ENCODE assay signal across 23 cellular contexts in the genomic region with DNA sequence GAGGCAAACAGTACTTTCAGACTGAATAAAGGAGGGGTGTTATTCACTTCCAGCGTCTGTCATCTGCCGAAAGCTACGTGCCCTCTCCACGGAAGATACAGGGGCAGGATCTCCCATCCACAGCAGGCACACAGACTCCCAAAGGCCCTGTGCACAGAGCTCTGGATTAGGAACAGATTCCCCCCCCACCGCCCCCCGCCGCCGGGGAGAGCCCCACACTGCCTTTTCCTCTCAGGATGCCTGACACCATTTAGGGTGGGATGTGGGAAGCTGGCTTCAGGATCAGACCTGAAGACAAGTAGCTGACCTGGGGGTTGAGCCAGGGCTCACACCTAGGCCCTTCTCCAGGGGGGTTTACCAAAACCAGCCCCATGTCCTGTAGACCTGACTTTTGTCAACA. TPM values are rescaled to one million over a fixed set of nuclear protein-coding genes. Genes with fewer than 3 reads are reported as not detected.
DNase-seq lines count a peak whose midpoint lies in the region; ATAC-seq and TF ChIP-seq lines count a peak whose summit lies in the region.
"Had no signal": no experiment of that assay in that cellular context is flagged by ENCODE, and none has a peak within 500 bp of the region (broad histone marks: within the 10 kb centered on the region; RNA-seq: fewer than 3 reads in every experiment).

No MANE protein-coding gene starts in this region.

- ATAC-seq in IMR-90 (ENCODE audit: low read depth) (no peak), right lobe of liver (no peak)
- ATAC-seq: GM23338, HCT116 had no signal

- no peak overlapping the region for H3K4me2 ChIP-seq in IMR-90 (ENCODE audit: low read depth, low read length)
- no peak overlapping the region for H3K4me2 ChIP-seq in hepatocyte
- H3K4me2 ChIP-seq: BLaER1 treated with 17β-estradiol and CSF1 and Interleukin-3, amounts not matched to agents 10 nM and 100 nM; GM23338 had no signal

- H2BK20ac ChIP-seq in IMR-90 (ENCODE audit: low read depth, low read length) = no peak overlapping the region

- H3K36me3 ChIP-seq in IMR-90 (ENCODE audit: control insufficient read depth, insufficient read depth, low read length) (no peaks in the 10 kb centered on the region; the same call in 1 of the 2 replicates), hepatocyte (replicated peaks; ENCODE audit: insufficient read depth, low read depth) (no peaks in the 10 kb centered on the region), right lobe of liver (no peaks in the 10 kb centered on the region), spleen (peaks cover 0 to 20% (median 3%) of the 10 kb centered on the region in 6 donors), sigmoid colon (peaks cover 0 to 1% (median 0%) of the 10 kb centered on the region in 4 donors)
- H3K36me3 ChIP-seq: BE2C had no signal

- no peak overlapping the region for H3K27ac ChIP-seq in IMR-90 (ENCODE audit: insufficient read depth, low read length)
- H3K27ac ChIP-seq in hepatocyte = peak overlapping the region; percentile 56
- H3K27ac ChIP-seq in right lobe of liver = peak overlapping the region; percentile 41 to 85 (median 51)
- no peak overlapping the region for H3K27ac ChIP-seq in spleen
- H3K27ac ChIP-seq in sigmoid colon = no peak overlapping the region
- H3K27ac ChIP-seq in RWPE1 = no peak overlapping the region
- H3K27ac ChIP-seq: 22Rv1; BLaER1 treated with 17β-estradiol and CSF1 and Interleukin-3, amounts not matched to agents 10 nM and 100 nM had no signal

- no peaks in the 10 kb centered on the region; the same call in 1 of the 2 replicates for H3K9me1 ChIP-seq in IMR-90 (ENCODE audit: insufficient read depth, low read length)

- no peak overlapping the region for H4K91ac ChIP-seq in IMR-90 (ENCODE audit: insufficient read depth, low read depth, low read length)

- TF ChIP-seq POLR2A in IMR-90 (IDR thresholded peaks at IDR 0.05; ENCODE audit: low read depth, low read length) (no peak), right lobe of liver (IDR thresholded peaks at IDR 0.05) (no peak), spleen (IDR thresholded peaks at IDR 0.05) (no peak), sigmoid colon (IDR thresholded peaks at IDR 0.05) (no peak)

- H2BK5ac ChIP-seq in IMR-90 (ENCODE audit: low read depth, low read length, poor library complexity, severe bottlenecking) = no peak overlapping the region

- no peak overlapping the region; the same call in 2 of the 3 replicates for H2BK15ac ChIP-seq in IMR-90 (ENCODE audit: low read depth, low read length)

- H3K9me3 ChIP-seq in IMR-90 (ENCODE audit: control insufficient read depth, insufficient read depth, low read length) (no peaks in the 10 kb centered on the region), hepatocyte (ENCODE audit: low read depth) (no peaks in the 10 kb centered on the region), right lobe of liver (no peaks in the 10 kb centered on the region), spleen (no peaks in the 10 kb centered on the region), sigmoid colon (no peaks in the 10 kb centered on the region)
- H3K9me3 ChIP-seq: BE2C; BLaER1 treated with 17β-estradiol and CSF1 and Interleukin-3, amounts not matched to agents 10 nM and 100 nM had no signal

- H3K4ac ChIP-seq in IMR-90 (ENCODE audit: low read depth, low read length) = no peak overlapping the region

- no peak overlapping the region for H3K14ac ChIP-seq in IMR-90 (replicated peaks; ENCODE audit: low read depth, low read length)

- no peak for TF ChIP-seq RAD21 in IMR-90 (IDR thresholded peaks at IDR 0.05; ENCODE audit: low read length)

- no peak overlapping the region for H3K4me3 ChIP-seq in IMR-90 (ENCODE audit: insufficient read depth, low read depth, low read length)
- H3K4me3 ChIP-seq in hepatocyte = no peak overlapping the region
- H3K4me3 ChIP-seq in right lobe of liver = no peak overlapping the region
- no peak overlapping the region for H3K4me3 ChIP-seq in spleen
- H3K4me3 ChIP-seq in sigmoid colon = no peak overlapping the region
- H3K4me3 ChIP-seq: BLaER1 treated with 17β-estradiol and CSF1 and Interleukin-3, amounts not matched to agents 10 nM and 100 nM; GM23338 had no signal

- intact Hi-C loops in IMR-90 (cut with micrococcal nuclease) = no loop called here
- intact Hi-C loops in right lobe of liver (cut with DNase I) = loop anchor here in 1 of 2 donors (10.0 kb wide), 1 partner anchor 189 kb away; no protein-coding TSS in a partner anchor
- intact Hi-C loops in spleen (cut with DNase I; ENCODE audit: low total_unique reads) = no loop called here
- intact Hi-C loops in sigmoid colon (cut with DNase I) = no loop called here

- H3K79me2 ChIP-seq in hepatocyte = no peaks in the 10 kb centered on the region

- no peak overlapping the region for H2AK9ac ChIP-seq in IMR-90 (replicated peaks; ENCODE audit: low read depth, low read length, poor library complexity)

- WGBS in IMR-90 (ENCODE audit: extremely low coverage in 2 of 2, insufficient read length in 1 of 2), 2 experiments = no CpG with 5 or more reads among the region's 8 CpGs
- WGBS in hepatocyte (ENCODE audit: low lambda C conversion rate, missing lambda C conversion rate) = 89% methylated on average over 7 of the region's 8 CpGs
- WGBS in right lobe of liver (ENCODE audit: insufficient coverage, low coverage, low lambda C conversion rate, missing lambda C conversion rate) = 80% methylated on average over 1 of the region's 8 CpGs
- WGBS in spleen, 5 donors = 73 to 85% (median 81%) methylated on average over 4 to 8 of the region's 8 CpGs
- 79 to 84% methylated on average over 8 of the region's 8 CpGs for WGBS in sigmoid colon, 2 donors

- in situ Hi-C loops in IMR-90 (cut with MboI; ENCODE audit: low sequenced_read_pairs) = no loop called here
- in situ Hi-C loops in KBM-7 (cut with MboI; ENCODE audit: low pct_unique_long_range_greater_than_20kb, low sequenced_read_pairs) = loop anchor here (25.0 kb wide), 1 partner anchor 181 kb away; a partner anchor contains a TSS
- in situ Hi-C loops in ACHN (cut with HindIII; ENCODE audit: low pct_ligation_motif_present, low pct_unique_long_range_greater_than_20kb, low sequenced_read_pairs) = no loop called here

- no peaks in the 10 kb centered on the region for H4K20me1 ChIP-seq in IMR-90 (ENCODE audit: insufficient read depth, low read length)
- H4K20me1 ChIP-seq in hepatocyte (ENCODE audit: insufficient read depth, poor library complexity, severe bottlenecking) = no peaks in the 10 kb centered on the region
- H4K20me1 ChIP-seq: BLaER1 treated with 17β-estradiol and CSF1 and Interleukin-3, amounts not matched to agents 10 nM and 100 nM had no signal

- no peak overlapping the region for H3K18ac ChIP-seq in IMR-90 (ENCODE audit: low read depth, low read length)

- dilution Hi-C loops in IMR-90 (cut with HindIII; ENCODE audit: low sequenced_read_pairs, unreplicated experiment) = no loop called here

- H3K9me2 ChIP-seq in hepatocyte (replicated peaks; ENCODE audit: insufficient read depth) = no peaks in the 10 kb centered on the region

- TF ChIP-seq CTCF in IMR-90 (conservative IDR thresholded peaks at IDR 0.05; ENCODE audit: low read depth, low read length) (no peak), hepatocyte (IDR thresholded peaks at IDR 0.05; ENCODE audit: poor library complexity) (no peak), right lobe of liver (IDR thresholded peaks at IDR 0.05) (no peak), spleen (IDR thresholded peaks at IDR 0.05 in 8 of 11, conservative IDR thresholded peaks at IDR 0.05 in 3 of 11) (no peak), sigmoid colon (IDR thresholded peaks at IDR 0.05) (no peak), RWPE1 (conservative IDR thresholded peaks at IDR 0.05; ENCODE audit: low read depth) (no peak)

- H3K9ac ChIP-seq in IMR-90 (ENCODE audit: low read depth, low read length) = no peak overlapping the region
- H3K9ac ChIP-seq: BLaER1 treated with 17β-estradiol and CSF1 and Interleukin-3, amounts not matched to agents 10 nM and 100 nM had no signal

- no peak overlapping the region for H3K56ac ChIP-seq in IMR-90 (ENCODE audit: extremely low read depth, insufficient read depth, low read length)

- H2AFZ ChIP-seq in IMR-90 (replicated peaks; ENCODE audit: low read length, poor library complexity) (peak overlapping the region; percentile 37), hepatocyte (no peak overlapping the region)
- H2AFZ ChIP-seq: GM23338 had no signal

- TF ChIP-seq EP300 in sigmoid colon (IDR thresholded peaks at IDR 0.05) = no peak

- POLR2A ChIA-PET in IMR-90 (lab: Charles Lee; ENCODE audit: unreplicated experiment) = no interaction called here
- POLR2A ChIA-PET in RWPE1 (lab: Yijun Ruan, JAX; ENCODE audit: low non-redundant PET) = no interaction called here

- H3K23ac ChIP-seq in IMR-90 (ENCODE audit: low read depth, low read length) = no peak overlapping the region

- H3K27me3 ChIP-seq in IMR-90 (ENCODE audit: control insufficient read depth, insufficient read depth, low read length) = no peaks in the 10 kb centered on the region
- H3K27me3 ChIP-seq in hepatocyte = no peaks in the 10 kb centered on the region
- no peaks in the 10 kb centered on the region for H3K27me3 ChIP-seq in right lobe of liver
- H3K27me3 ChIP-seq in spleen (replicated peaks in 1 of 7) = no peaks in the 10 kb centered on the region
- peaks cover 0 to 9% (median 0%) of the 10 kb centered on the region in 3 donors for H3K27me3 ChIP-seq in sigmoid colon
- H3K27me3 ChIP-seq: BE2C; BLaER1 treated with 17β-estradiol and CSF1 and Interleukin-3, amounts not matched to agents 10 nM and 100 nM had no signal

- H2AK5ac ChIP-seq in IMR-90 (ENCODE audit: low read depth, low read length) = no peak overlapping the region

- no peak overlapping the region for H2BK120ac ChIP-seq in IMR-90 (ENCODE audit: low read depth, low read length)

- H3K4me1 ChIP-seq in IMR-90 (ENCODE audit: control insufficient read depth, insufficient read depth, low read length) (no peaks in the 10 kb centered on the region), hepatocyte (ENCODE audit: insufficient read depth) (peaks cover 11% of the 10 kb centered on the region), right lobe of liver (peaks cover 0 to 43% (median 9%) of the 10 kb centered on the region in 4 donors), spleen (no peaks in the 10 kb centered on the region), sigmoid colon (no peaks in the 10 kb centered on the region)
- H3K4me1 ChIP-seq: BE2C; BLaER1 treated with 17β-estradiol and CSF1 and Interleukin-3, amounts not matched to agents 10 nM and 100 nM had no signal

- H3K79me1 ChIP-seq in IMR-90 (ENCODE audit: low read depth in 1 of 2, low read length in 2 of 2) = no peaks in the 10 kb centered on the region

- BruUV-seq in IMR-90 (replicated peaks; lab: Mats Ljungman, UMichigan) = no TSS peak

- DNase-seq in IMR-90 (no peak), hepatocyte (ENCODE audit: low spot score) (no peak), right lobe of liver (no peak), spleen (peak; percentile 50), KBM-7 (no peak), ACHN (no peak), sigmoid colon (no peak), RWPE1 (ENCODE audit: low spot score) (no peak)
- DNase-seq: AML-193; BE2C; Calu3; CD4-positive, alpha-beta T cell; CD8-positive, alpha-beta memory T cell; DMS53; DMS79 treated with DMSO at 0.1 percent for 48 hours; GF-D8; H9 had no signal

- no peak overlapping the region for H4K5ac ChIP-seq in IMR-90 (ENCODE audit: low read depth, low read length)

- CTCF ChIA-PET in IMR-90 (lab: Yijun Ruan, JAX) = interaction anchor here (1.2 kb wide), 1 partner anchor 190 kb away, joined by 3 read pairs; no protein-coding TSS in a partner anchor
- CTCF ChIA-PET in RWPE1 (lab: Yijun Ruan, JAX) = no interaction called here

- H4K8ac ChIP-seq in IMR-90 (ENCODE audit: low read depth in 2 of 2, low read length in 2 of 2) = no peak overlapping the region

RNA-seq across cellular contexts. Expression of a gene that starts 8.4 kb away (rescaled TPM):
- total RNA-seq in IMR-90 (2012; rRNA removed) (not detected in 2 replicates), hepatocyte (0.40 TPM in 1 of 2 replicates, not detected in the other), right lobe of liver (1 to 10 TPM; 1.5 to 7.1 (median 3.8) TPM), spleen (1 to 10 TPM in 2 of 7 donors, under 1 TPM in 3, not detected in 2; 0.42 to 1.6 (median 0.70) TPM), sigmoid colon (1 to 10 TPM in 3 of 4 donors, under 1 TPM in 1; 0.66 to 2.8 (median 1.9) TPM)
- polyA plus RNA-seq in IMR-90 (2012; rRNA removed) (0.09 TPM in 1 of 2 replicates, not detected in the other), hepatocyte (0.91 and 1.0 TPM in 2 replicates), spleen (1 to 10 TPM in 1 of 3 donors, under 1 TPM in 2; 0.49 to 1.1 (median 0.58) TPM), sigmoid colon (under 1 TPM in 1 of 3 donors, not detected in 2; 0.51 TPM)
- not detected in 2 replicates for polyA plus RNA-seq in IMR-90 (2012; cell fraction: cytosol; rRNA removed)
- polyA plus RNA-seq in IMR-90 (2012; cell fraction: nucleus; rRNA removed; ENCODE audit: low replicate concordance) = 0.03 and 0.09 TPM in 2 replicates
- total RNA-seq: Calu3; CD8-positive, alpha-beta memory T cell; G401; H4 had no signal

RNA-seq across cellular contexts. Expression of a gene that starts 18.5 kb away (rescaled TPM):
- 8.1 and 16.1 TPM in 2 replicates for total RNA-seq in IMR-90 (2012; rRNA removed)
- polyA plus RNA-seq in IMR-90 (2012; rRNA removed) = 25.7 and 28.1 TPM in 2 replicates
- 18.2 and 22.3 TPM in 2 replicates for polyA plus RNA-seq in IMR-90 (2012; cell fraction: cytosol; rRNA removed)
- polyA plus RNA-seq in IMR-90 (2012; cell fraction: nucleus; rRNA removed; ENCODE audit: low replicate concordance) = 17.4 and 29.5 TPM in 2 replicates
- 32.6 and 35.7 TPM in 2 replicates for total RNA-seq in hepatocyte
- polyA plus RNA-seq in hepatocyte = 60.1 and 61.8 TPM in 2 replicates
- total RNA-seq in right lobe of liver = 10 to 100 TPM in 5 of 6 experiments, 1 to 10 TPM in 1; 8.6 to 15.3 (median 11.6) TPM
- total RNA-seq in spleen = 10 to 100 TPM; 22.4 to 30.4 (median 27.0) TPM
- polyA plus RNA-seq in spleen = 10 to 100 TPM; 28.7 to 34.6 (median 32.3) TPM
- 10 to 100 TPM; 14.4 to 33.8 (median 24.2) TPM for total RNA-seq in sigmoid colon
- 10 to 100 TPM; 24.7 to 38.6 (median 32.4) TPM for polyA plus RNA-seq in sigmoid colon

Comparison
In these comparisons a context has a peak if more than half of its experiments do, and no peak if none do; other contexts are left out.
1. H3K27ac ChIP-seq: peak in hepatocyte (single experiment) and right lobe of liver (3 of 3); none in IMR-90 (single experiment), spleen (0 of 8), sigmoid colon (0 of 4) and RWPE1 (single experiment).